In the genomic region with DNA sequence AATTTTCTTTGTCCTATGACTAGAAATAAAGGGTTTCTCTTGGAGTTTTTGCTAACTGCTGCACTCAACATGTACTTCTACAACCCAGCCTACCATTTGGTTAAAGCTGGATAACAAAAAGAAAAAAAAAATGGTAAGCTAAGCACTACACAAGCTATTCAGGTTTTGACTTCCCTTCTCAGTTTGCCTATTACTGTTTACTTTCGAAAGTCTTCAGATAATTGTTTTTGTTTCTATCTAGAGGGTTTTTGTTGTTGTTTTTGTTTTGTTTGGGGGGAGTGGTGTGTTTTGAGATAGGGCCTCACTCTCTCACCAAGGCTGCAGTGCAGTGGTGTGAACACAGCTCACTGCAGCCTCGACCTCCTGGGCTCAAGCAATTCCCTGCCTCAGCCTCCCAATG, we compare ENCODE assay signal across 20 cellular contexts. TPM values are rescaled to one million over a fixed set of nuclear protein-coding genes. Genes with fewer than 3 reads are reported as not detected.
DNase-seq lines count a peak whose midpoint lies in the region; ATAC-seq, FAIRE-seq and TF ChIP-seq lines count a peak whose summit lies in the region.
"Had no signal": no experiment of that assay in that cellular context is flagged by ENCODE, and none has a peak within 500 bp of the region (broad histone marks: within the 10 kb centered on the region; RNA-seq: fewer than 3 reads in every experiment).

No MANE protein-coding gene starts in this region.

- no TSS peak for BruUV-seq in GM12878 (replicated peaks; lab: Mats Ljungman, UMichigan)

- H3K9me3 ChIP-seq in GM12878 (replicated peaks; ENCODE audit: control insufficient read depth, insufficient read depth, low read length), result no peaks in the 10 kb centered on the region
- H3K9me3 ChIP-seq: right lobe of liver, testis had no signal

- POLR2A ChIA-PET in GM12878 (lab: Charles Lee), result no interaction called here

- H3K4me1 Mint-ChIP-seq in natural killer cell, result peaks cover 9 to 18% of the 10 kb centered on the region in 2 donors

- 36% methylated on average over 2 of the region's 2 CpGs for whole genome bisulfite sequencing in GM12878 (ENCODE audit: insufficient coverage, insufficient replicate concordance, low lambda C conversion rate, missing lambda C conversion rate)

- no peaks in the 10 kb centered on the region for H3K27me3 ChIP-seq in GM12878 (replicated peaks in 1 of 2; ENCODE audit: control insufficient read depth in 2 of 2, insufficient read depth in 2 of 2, low read length in 1 of 2)
- H3K27me3 ChIP-seq: cardiac muscle cell, foreskin keratinocyte, right lobe of liver, testis had no signal

- no peaks in the 10 kb centered on the region for H4K20me1 ChIP-seq in GM12878 (ENCODE audit: control insufficient read depth, insufficient read depth)

- FAIRE-seq in GM12878 (lab: Jason Lieb, UNC), result no peak
- FAIRE-seq: keratinocyte had no signal

- no peak overlapping the region for H3K9ac ChIP-seq in GM12878 (ENCODE audit: control insufficient read depth, insufficient read depth, low read length)

- no peak overlapping the region for H3K27ac ChIP-seq in GM12878 (ENCODE audit: control insufficient read depth, insufficient read depth)
- H3K27ac ChIP-seq: cardiac muscle cell, foreskin keratinocyte, PC-9, right lobe of liver, testis had no signal

- peaks cover 0 to 2% of the 10 kb centered on the region in 2 donors for H3K9me3 Mint-ChIP-seq in natural killer cell
- H3K9me3 Mint-ChIP-seq: CD8-positive, alpha-beta T cell had no signal

- no peak overlapping the region for H3K4me3 Mint-ChIP-seq in natural killer cell
- H3K4me3 Mint-ChIP-seq: CD8-positive, alpha-beta T cell had no signal

- no peak for TF ChIP-seq RAD21 in GM12878 (IDR thresholded peaks at IDR 0.05; ENCODE audit: insufficient read depth, low read depth, low read length)

- no peaks in the 10 kb centered on the region for H3K27me3 Mint-ChIP-seq in natural killer cell (ENCODE audit: low read depth in 2 of 2)

- no peaks in the 10 kb centered on the region for H3K36me3 Mint-ChIP-seq in natural killer cell

- CTCF ChIA-PET in GM12878 (lab: Yijun Ruan, JAX), result interaction anchor here (1.3 kb wide), 1 partner anchor 9 kb away, joined by 3 read pairs; no protein-coding TSS in a partner anchor

- H3K4me2 ChIP-seq in GM12878 (ENCODE audit: control insufficient read depth, insufficient read depth), result no peak overlapping the region
- H3K4me2 ChIP-seq: PC-9 had no signal

- in situ Hi-C loops in GM12878 (cut with MboI), result no loop called here

- H3K4me1 ChIP-seq in GM12878 (ENCODE audit: control insufficient read depth, insufficient read depth, low read length), result no peaks in the 10 kb centered on the region
- H3K4me1 ChIP-seq: testis had no signal

- no peak for DNase-seq in GM12878 (ENCODE audit: low read depth, low spot score)
- no peak for DNase-seq in NCI-H446 treated with DMSO at 0.1 percent for 48 hours (lab: John Stamatoyannopoulos, UW)
- DNase-seq in putamen (ENCODE audit: low spot score), result no peak
- no peak for DNase-seq in natural killer cell
- DNase-seq: activated naive CD4-positive, alpha-beta T cell treated with Interleukin-2 at 50 U/mL for 16 hours; amygdala; CD8-positive, alpha-beta T cell; dermis blood vessel endothelial cell; foreskin keratinocyte; NCI-H1694; PC-9; right lobe of liver; testis had no signal

- peak; percentile 92 for ATAC-seq in GM18867 (IDR thresholded peaks at IDR 0.05; ENCODE audit: unreplicated experiment)
- peak; percentile 88 for ATAC-seq in GM21529 (IDR thresholded peaks at IDR 0.05; ENCODE audit: unreplicated experiment)
- ATAC-seq in HG03025 (IDR thresholded peaks at IDR 0.05; ENCODE audit: low FRiP score, unreplicated experiment), result peak; percentile 95
- ATAC-seq in GM12878, result peak; percentile 71
- ATAC-seq in natural killer cell, result no peak
- no peak for ATAC-seq in GM18909 (IDR thresholded peaks at IDR 0.05; ENCODE audit: poor library complexity, unreplicated experiment)
- ATAC-seq: CD8-positive, alpha-beta T cell; foreskin keratinocyte; right lobe of liver had no signal

- no peak overlapping the region for H3K4me3 ChIP-seq in GM12878
- H3K4me3 ChIP-seq: cardiac muscle cell, lung, PC-9, right lobe of liver, testis had no signal

- intact Hi-C loops in GM12878 (cut with micrococcal nuclease; ENCODE audit: unreplicated experiment), result no loop called here
- intact Hi-C loops in natural killer cell (cut with micrococcal nuclease), result no loop called here

- no peak overlapping the region for H2AFZ ChIP-seq in GM12878 (ENCODE audit: control insufficient read depth, low read depth, low read length)
- H2AFZ ChIP-seq: PC-9 had no signal

- H3K79me2 ChIP-seq in GM12878 (ENCODE audit: control insufficient read depth, insufficient read depth, low read length), result no peaks in the 10 kb centered on the region; the same call in 1 of the 2 replicates

- RAD21 ChIA-PET in GM12878 (lab: Charles Lee; ENCODE audit: unreplicated experiment), result no interaction called here

- TF ChIP-seq EP300 in GM12878 (IDR thresholded peaks at IDR 0.05; ENCODE audit: borderline replicate concordance in 1 of 2, control insufficient read depth in 1 of 2, low read depth in 2 of 2, low read length in 2 of 2), result no peak

- H3K36me3 ChIP-seq in GM12878 (ENCODE audit: control insufficient read depth in 2 of 2, insufficient read depth in 2 of 2, low read length in 1 of 2), result no peaks in the 10 kb centered on the region
- H3K36me3 ChIP-seq: cardiac muscle cell, right lobe of liver had no signal

- no peak overlapping the region for H3K27ac Mint-ChIP-seq in natural killer cell
- H3K27ac Mint-ChIP-seq: CD8-positive, alpha-beta T cell had no signal

- SMC1A ChIA-PET in GM12878 (lab: Charles Lee; ENCODE audit: uncharacterized antibody, unreplicated experiment), result no interaction called here

- TF ChIP-seq POLR2A in GM12878 (IDR thresholded peaks at IDR 0.05; ENCODE audit: low read depth, low read length), result no peak

- TF ChIP-seq CTCF in GM12878 (IDR thresholded peaks at IDR 0.05 in 2 of 3, conservative IDR thresholded peaks at IDR 0.05 in 1 of 3; ENCODE audit: control insufficient read depth in 2 of 3, extremely low read depth in 1 of 3, insufficient read depth in 1 of 3, low read depth in 3 of 3, low read length in 3 of 3) (no peak), natural killer cell (IDR thresholded peaks at IDR 0.05) (no peak)

TF ChIP-seq in GM12878, 131 proteins besides CTCF, POLR2A, EP300 and RAD21:
- TF ChIP-seq STAT1 (conservative IDR thresholded peaks at IDR 0.05), result no peak
- peak; percentile 30; the same call in 1 of the 2 replicates for TF ChIP-seq JUNB (IDR thresholded peaks at IDR 0.05)
- TF ChIP-seq, protein P1, sequence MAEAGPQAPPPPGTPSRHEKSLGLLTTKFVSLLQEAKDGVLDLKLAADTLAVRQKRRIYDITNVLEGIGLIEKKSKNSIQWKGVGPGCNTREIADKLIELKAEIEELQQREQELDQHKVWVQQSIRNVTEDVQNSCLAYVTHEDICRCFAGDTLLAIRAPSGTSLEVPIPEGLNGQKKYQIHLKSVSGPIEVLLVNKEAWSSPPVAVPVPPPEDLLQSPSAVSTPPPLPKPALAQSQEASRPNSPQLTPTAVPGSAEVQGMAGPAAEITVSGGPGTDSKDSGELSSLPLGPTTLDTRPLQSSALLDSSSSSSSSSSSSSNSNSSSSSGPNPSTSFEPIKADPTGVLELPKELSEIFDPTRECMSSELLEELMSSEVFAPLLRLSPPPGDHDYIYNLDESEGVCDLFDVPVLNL (IDR thresholded peaks at IDR 0.05; ENCODE audit: low read depth, low read length), result no peak
- no peak for TF ChIP-seq FOXK2 (IDR thresholded peaks at IDR 0.05)
- TF ChIP-seq, protein P2, sequence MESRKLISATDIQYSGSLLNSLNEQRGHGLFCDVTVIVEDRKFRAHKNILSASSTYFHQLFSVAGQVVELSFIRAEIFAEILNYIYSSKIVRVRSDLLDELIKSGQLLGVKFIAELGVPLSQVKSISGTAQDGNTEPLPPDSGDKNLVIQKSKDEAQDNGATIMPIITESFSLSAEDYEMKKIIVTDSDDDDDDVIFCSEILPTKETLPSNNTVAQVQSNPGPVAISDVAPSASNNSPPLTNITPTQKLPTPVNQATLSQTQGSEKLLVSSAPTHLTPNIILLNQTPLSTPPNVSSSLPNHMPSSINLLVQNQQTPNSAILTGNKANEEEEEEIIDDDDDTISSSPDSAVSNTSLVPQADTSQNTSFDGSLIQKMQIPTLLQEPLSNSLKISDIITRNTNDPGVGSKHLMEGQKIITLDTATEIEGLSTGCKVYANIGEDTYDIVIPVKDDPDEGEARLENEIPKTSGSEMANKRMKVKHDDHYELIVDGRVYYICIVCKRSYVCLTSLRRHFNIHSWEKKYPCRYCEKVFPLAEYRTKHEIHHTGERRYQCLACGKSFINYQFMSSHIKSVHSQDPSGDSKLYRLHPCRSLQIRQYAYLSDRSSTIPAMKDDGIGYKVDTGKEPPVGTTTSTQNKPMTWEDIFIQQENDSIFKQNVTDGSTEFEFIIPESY (IDR thresholded peaks at IDR 0.05), result no peak
- TF ChIP-seq SUPT20H (IDR thresholded peaks at IDR 0.05; ENCODE audit: borderline replicate concordance, control insufficient read depth, low read depth, low read length), result no peak
- TF ChIP-seq ZNF384 (IDR thresholded peaks at IDR 0.05; ENCODE audit: borderline replicate concordance, low read depth, low read length), result peak; percentile 27; the same call in 1 of the 2 replicates
- no peak for TF ChIP-seq RB1 (IDR thresholded peaks at IDR 0.05; ENCODE audit: borderline replicate concordance)

RNA-seq across cellular contexts. Expression of a gene that starts 46.6 kb away (rescaled TPM):
- 43.0 and 43.8 TPM in 2 replicates for total RNA-seq in GM12878 (2013; cell fraction: nucleolus; rRNA removed)
- total RNA-seq in GM12878 (2014; rRNA removed) (10.6 and 11.6 TPM in 2 replicates), GM12878 (2014; rRNA removed; fragmentation: Illumina TruSeq; extraction: Trizol) (9.1 and 11.5 TPM in 2 replicates), GM12878 (2021) (8.0 and 10.4 TPM in 2 replicates), natural killer cell (10 to 100 TPM; 11.4 to 15.8 (median 13.4) TPM)
- polyA plus RNA-seq in GM12878 (2011; ENCODE audit: low read depth), result 1.9 TPM
- polyA plus RNA-seq in GM12878 (2011; rRNA removed) (10.3 and 11.7 TPM in 2 replicates), GM12878 (2014; fragmentation: Illumina TruSeq; extraction: Trizol) (7.3 and 10.3 TPM in 2 replicates), GM12878 (2014; fragmentation: Nextera tagmentation; extraction: Ambion mirVana) (1 to 10 TPM; 2.8 to 3.5 TPM), GM12878 (2014; rRNA removed) (5.5 and 6.0 TPM in 2 replicates), GM12878 (2016; fragmentation: Nextera tagmentation; extraction: Ambion mirVana) (10 to 100 TPM; 10.5 to 11.7 TPM)
- polyA plus RNA-seq in GM12878 (2011; cell fraction: cytosol; rRNA removed), result 4.2 and 6.6 TPM in 2 replicates
- polyA plus RNA-seq in GM12878 (2011; cell fraction: nucleus; rRNA removed), result 15.6 and 16.1 TPM in 2 replicates
- polyA plus RNA-seq in GM12878 (2012), result 3.9 and 4.2 TPM in 2 replicates
- polyA minus RNA-seq in GM12878 (2011; rRNA and poly(A)+ RNA removed), result 29.8 and 31.7 TPM in 2 replicates
- 6.1 and 7.2 TPM in 2 replicates for polyA minus RNA-seq in GM12878 (2011; cell fraction: cytosol; rRNA and poly(A)+ RNA removed)
- 27.9 and 36.9 TPM in 2 replicates for polyA minus RNA-seq in GM12878 (2011; cell fraction: nucleus; rRNA and poly(A)+ RNA removed)

Comparison
In these comparisons a context has a peak if more than half of its experiments do, and no peak if none do; other contexts are left out.
1. ATAC-seq: peak in GM18867 (single experiment), GM21529 (single experiment), HG03025 (single experiment) and GM12878 (single experiment); none in natural killer cell (0 of 3) and GM18909 (single experiment).